In the genomic region with DNA sequence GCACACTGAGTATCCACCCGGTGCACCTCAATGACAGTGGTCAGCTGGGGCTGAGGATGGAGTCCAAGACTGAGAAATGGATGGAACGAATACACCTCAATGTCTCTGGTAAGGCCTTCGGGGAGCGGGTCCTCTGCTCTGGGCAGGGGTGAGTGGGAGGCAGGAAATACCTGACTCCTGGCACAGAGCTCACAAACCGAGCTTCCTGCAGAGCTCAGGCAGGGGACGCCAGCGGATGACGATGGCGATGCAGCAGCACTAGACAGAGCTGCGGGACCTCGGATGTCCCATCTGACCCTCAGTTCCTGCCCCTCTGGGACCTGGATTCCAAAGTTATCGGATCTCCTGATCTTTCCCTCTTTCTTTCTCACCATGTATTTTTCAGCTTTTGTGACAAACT, we compare ENCODE assay signal across 15 cellular contexts. TPM values are rescaled to one million over a fixed set of nuclear protein-coding genes. Genes with fewer than 3 reads are reported as not detected.
DNase-seq lines count a peak whose midpoint lies in the region; ATAC-seq and TF ChIP-seq lines count a peak whose summit lies in the region.
"Had no signal": no experiment of that assay in that cellular context is flagged by ENCODE, and none has a peak within 500 bp of the region (broad histone marks: within the 10 kb centered on the region; RNA-seq: fewer than 3 reads in every experiment).

No MANE protein-coding gene starts in this region.

- peaks cover 22% of the 10 kb centered on the region for H3K4me1 Mint-ChIP-seq in activated T-cell treated with anti-CD3 and anti-CD28 coated beads, Interleukin-2, amount 50 U/mL, for 4 hours (ENCODE audit: low read depth)
- no peaks in the 10 kb centered on the region for H3K4me1 Mint-ChIP-seq in osteocyte (ENCODE audit: unreplicated experiment)

- no peaks in the 10 kb centered on the region for H3K36me3 Mint-ChIP-seq in activated T-cell treated with anti-CD3 and anti-CD28 coated beads, Interleukin-2, amount 50 U/mL, for 4 hours (ENCODE audit: insufficient read depth)
- H3K36me3 Mint-ChIP-seq in osteocyte (ENCODE audit: unreplicated experiment): no peaks in the 10 kb centered on the region

- H3K27me3 Mint-ChIP-seq in activated T-cell treated with anti-CD3 and anti-CD28 coated beads, Interleukin-2, amount 50 U/mL, for 4 hours (ENCODE audit: low read depth): peaks cover 11% of the 10 kb centered on the region
- H3K27me3 Mint-ChIP-seq in osteocyte (ENCODE audit: unreplicated experiment): peaks cover 16% of the 10 kb centered on the region

- H3K4me3 Mint-ChIP-seq in activated T-cell treated with anti-CD3 and anti-CD28 coated beads, Interleukin-2, amount 50 U/mL, for 4 hours: peak overlapping the region; percentile 38
- no peak overlapping the region for H3K4me3 Mint-ChIP-seq in osteocyte (ENCODE audit: unreplicated experiment)

- H3K27ac Mint-ChIP-seq in osteocyte (ENCODE audit: unreplicated experiment): no peak overlapping the region

- no peaks in the 10 kb centered on the region for H3K9me3 Mint-ChIP-seq in activated T-cell treated with anti-CD3 and anti-CD28 coated beads, Interleukin-2, amount 50 U/mL, for 4 hours
- H3K9me3 Mint-ChIP-seq in osteocyte (ENCODE audit: unreplicated experiment): no peaks in the 10 kb centered on the region

- TF ChIP-seq POLR2A in GM18526 (IDR thresholded peaks at IDR 0.05; ENCODE audit: extremely low read depth, insufficient read length): peak; percentile 47

- peak; percentile 71 to 80 for ATAC-seq in activated T-cell treated with anti-CD3 and anti-CD28 coated beads, Interleukin-2, amount 50 U/mL, for 4 hours

- peak; percentile 33 for TF ChIP-seq CTCF in GM10266 (IDR thresholded peaks at IDR 0.05; ENCODE audit: control insufficient read depth, insufficient read depth, low read depth, missing control alignments)
- TF ChIP-seq CTCF in osteocyte (IDR thresholded peaks at IDR 0.05): no peak

- DNase-seq in GM10266 (ENCODE audit: extremely low spot score): no peak
- peak; percentile 19 for DNase-seq in activated T-cell treated with anti-CD3 and anti-CD28 coated beads, Interleukin-2, amount 50 U/mL, for 4 hours
- DNase-seq in stimulated activated CD4-positive, alpha-beta T cell treated with anti-CD3 and anti-CD28 coated beads, Interleukin-1b, Interleukin-23, amount 100 ng/mL, for 48 hours: peak; percentile 52
- no peak for DNase-seq in UCSD-AML1 (lab: John Stamatoyannopoulos, UW; ENCODE audit: unreplicated experiment)
- no peak for DNase-seq in AG08396 (ENCODE audit: low spot score)
- DNase-seq in osteocyte (ENCODE audit: extremely low spot score, unreplicated experiment): no peak
- DNase-seq: amniotic stem cell, COR-L47, cortex of kidney, KG1, NCI-H1694, retina had no signal

RNA-seq across cellular contexts. Expression of gene CD22, which starts 3.8 kb away (rescaled TPM):
- total RNA-seq in activated T-cell treated with anti-CD3 and anti-CD28 coated beads, Interleukin-2, amount 50 U/mL, for 4 hours: 1 to 10 TPM; 1.3 to 5.2 (median 1.4) TPM
- total RNA-seq in osteocyte: not detected in 2 replicates

RNA-seq across cellular contexts. Expression of gene FFAR1, which starts 14.9 kb away (rescaled TPM):
- not detected for total RNA-seq in activated T-cell treated with anti-CD3 and anti-CD28 coated beads, Interleukin-2, amount 50 U/mL, for 4 hours
- total RNA-seq in osteocyte: not detected in 2 replicates
- total RNA-seq: SK-MEL-5, thoracic aorta had no signal

RNA-seq across cellular contexts. Expression of gene FFAR3, which starts 25.4 kb away (rescaled TPM):
- under 1 TPM; 0.30 to 0.91 (median 0.61) TPM for total RNA-seq in activated T-cell treated with anti-CD3 and anti-CD28 coated beads, Interleukin-2, amount 50 U/mL, for 4 hours
- not detected in 2 replicates for total RNA-seq in osteocyte
- total RNA-seq: SK-MEL-5, thoracic aorta had no signal

RNA-seq across cellular contexts. Expression of gene GPR42, which starts 38.1 kb away (rescaled TPM):
- total RNA-seq in activated T-cell treated with anti-CD3 and anti-CD28 coated beads, Interleukin-2, amount 50 U/mL, for 4 hours: under 1 TPM in 2 of 3 donors, not detected in 1; 0.21 to 0.25 TPM
- not detected in 2 replicates for total RNA-seq in osteocyte
- total RNA-seq: SK-MEL-5, thoracic aorta had no signal

RNA-seq across cellular contexts. Expression of gene MAG, which starts 40.9 kb away (rescaled TPM):
- under 1 TPM in 1 of 3 donors, not detected in 2; 0.29 TPM for total RNA-seq in activated T-cell treated with anti-CD3 and anti-CD28 coated beads, Interleukin-2, amount 50 U/mL, for 4 hours
- total RNA-seq in osteocyte: not detected in 2 replicates
- total RNA-seq: SK-MEL-5 had no signal

Comparison
In these comparisons a context has a peak if more than half of its experiments do, and no peak if none do; other contexts are left out.
1. DNase-seq: peak in activated T-cell treated with anti-CD3 and anti-CD28 coated beads, Interleukin-2, amount 50 U/mL, for 4 hours (single experiment) and stimulated activated CD4-positive, alpha-beta T cell treated with anti-CD3 and anti-CD28 coated beads, Interleukin-1b, Interleukin-23, amount 100 ng/mL, for 48 hours (single experiment); none in GM10266 (single experiment), UCSD-AML1 (single experiment), AG08396 (single experiment) and osteocyte (single experiment).